34 cellular contexts compared by ENCODE assay signal in the genomic region with DNA sequence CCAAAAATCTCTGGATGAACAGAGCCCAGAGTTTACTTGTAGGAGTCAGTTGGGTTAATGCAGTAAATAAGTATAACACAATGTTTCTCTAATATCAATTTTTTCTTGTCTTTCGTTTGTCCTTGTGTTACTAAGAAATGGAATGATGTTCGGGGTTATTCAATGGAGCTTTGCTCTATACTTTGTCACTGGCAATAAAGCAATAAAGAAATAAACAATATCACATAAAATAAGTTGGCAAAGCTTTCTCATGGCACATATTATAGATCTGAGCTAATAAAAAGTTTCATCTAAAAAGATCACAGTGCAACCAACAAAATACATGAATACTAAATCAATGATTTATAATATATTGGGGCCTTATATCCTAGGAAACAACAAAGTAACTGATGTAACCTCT.
"Had no signal": no experiment of that assay in that cellular context is flagged by ENCODE, and none has a peak within 500 bp of the region (broad histone marks: within the 10 kb centered on the region; RNA-seq: fewer than 3 reads in every experiment).

No MANE protein-coding gene starts in this region.

- H3K36me3 ChIP-seq: adrenal gland, ascending aorta, brain microvascular endothelial cell, breast epithelium, cardiac muscle cell had no signal

- H3K27me3 ChIP-seq: adrenal gland, ascending aorta, body of pancreas, brain microvascular endothelial cell, breast epithelium, cardiac muscle cell had no signal

- H3K27ac ChIP-seq: adrenal gland, ascending aorta, body of pancreas, brain microvascular endothelial cell, breast epithelium, cardiac muscle cell had no signal

- H3K4me1 ChIP-seq: adrenal gland, body of pancreas had no signal

- DNase-seq: activated effector memory CD4-positive, alpha-beta T cell treated with anti-CD3 and anti-CD28 coated beads, Interleukin-2, amount 50 U/mL, for 16 hours; activated effector memory CD4-positive, alpha-beta T cell treated with Interleukin-2 at 50 U/mL for 16 hours; activated gamma-delta T cell; activated gamma-delta T cell treated with Interleukin-2 at 50 U/mL for 16 hours; activated naive CD4-positive, alpha-beta T cell; activated naive CD4-positive, alpha-beta T cell treated with anti-CD3 and anti-CD28 coated beads for 36 hours; activated naive CD4-positive, alpha-beta T cell treated with anti-CD3 and anti-CD28 coated beads, Interleukin-2, amount 10 ng/mL, durations not matched to agents 7 days and 5 days; activated naive CD4-positive, alpha-beta T cell treated with anti-CD3 and anti-CD28 coated beads, Interleukin-2, amount 50 U/mL, for 16 hours; activated naive CD4-positive, alpha-beta T cell treated with Interleukin-2 at 50 U/mL for 16 hours; activated naive CD8-positive, alpha-beta T cell treated with anti-CD3 and anti-CD28 coated beads for 36 hours; activated naive CD8-positive, alpha-beta T cell treated with anti-CD3 and anti-CD28 coated beads, Interleukin-2, amount 10 ng/mL, durations not matched to agents 7 days and 5 days; activated naive CD8-positive, alpha-beta T cell treated with anti-CD3 and anti-CD28 coated beads, Interleukin-2, amount 50 U/mL, for 24 hours; activated T-cell treated with anti-CD3 and anti-CD28 coated beads, Interleukin-2, amount 50 U/mL, for 1 hour; activated T-cell treated with anti-CD3 and anti-CD28 coated beads, Interleukin-2, amount 50 U/mL, for 24 hours; activated T-cell treated with anti-CD3 and anti-CD28 coated beads, Interleukin-2, amount 50 U/mL, for 4 hours; activated T-cell treated with anti-CD3 and anti-CD28 coated beads, Interleukin-2, amount 50 U/mL, for 48 hours; activated T-cell treated with anti-CD3 and anti-CD28 coated beads, Interleukin-2, amount 50 U/mL, for 72 hours; adrenal gland; amniotic stem cell; amygdala; anterior cingulate cortex; aorta; body of pancreas; brain microvascular endothelial cell; caudate nucleus; central memory CD4-positive, alpha-beta T cell; cerebellar nuclear complex had no signal

- ATAC-seq: activated naive CD4-positive, alpha-beta T cell treated with anti-CD3 and anti-CD28 coated beads, Interleukin-2, amount 50 U/mL, for 72 hours; activated naive CD8-positive, alpha-beta T cell treated with anti-CD3 and anti-CD28 coated beads, Interleukin-2, amount 50 U/mL, for 24 hours; activated T-cell treated with anti-CD3 and anti-CD28 coated beads, Interleukin-2, amount 50 U/mL, for 4 hours; activated T-cell treated with anti-CD3 and anti-CD28 coated beads, Interleukin-2, amount 50 U/mL, for 72 hours; activated T-helper 17 cell treated with anti-CD3 and anti-CD28 coated beads, Interleukin-2, amount 50 U/mL, for 72 hours; body of pancreas had no signal

- H3K9me3 ChIP-seq: adrenal gland, ascending aorta, body of pancreas, breast epithelium had no signal

- H3K4me3 ChIP-seq: adrenal gland, ascending aorta, body of pancreas, breast epithelium, cardiac muscle cell had no signal

- FAIRE-seq: astrocyte, bronchial epithelial cell had no signal
